In the genomic region with DNA sequence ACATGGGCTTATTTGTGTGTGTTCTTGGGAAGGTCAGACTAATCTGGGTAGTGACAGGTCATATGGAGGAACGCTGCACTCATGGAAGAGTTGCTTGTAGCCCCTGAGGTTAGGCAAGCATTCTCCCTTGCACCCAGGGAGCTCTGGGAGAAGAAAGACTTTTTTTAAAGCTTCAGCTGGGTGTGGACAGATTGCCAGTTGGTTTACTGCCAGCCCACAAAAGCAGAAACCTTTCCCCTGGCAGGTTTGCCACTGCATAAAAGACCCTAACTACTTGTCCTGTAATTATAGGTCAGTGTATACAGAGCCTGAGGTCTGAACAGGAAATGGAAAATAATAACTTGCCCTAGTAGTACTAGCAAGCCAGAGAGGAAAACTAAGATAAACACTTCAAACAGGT, we compare ENCODE assay signal across 12 cellular contexts. TPM values are rescaled to one million over a fixed set of nuclear protein-coding genes. Genes with fewer than 3 reads are reported as not detected.
DNase-seq lines count a peak whose midpoint lies in the region; ATAC-seq and TF ChIP-seq lines count a peak whose summit lies in the region.
"Had no signal": no experiment of that assay in that cellular context is flagged by ENCODE, and none has a peak within 500 bp of the region (broad histone marks: within the 10 kb centered on the region; RNA-seq: fewer than 3 reads in every experiment).

No MANE protein-coding gene starts in this region.

- H3K36me3 ChIP-seq in colonic mucosa = no peaks in the 10 kb centered on the region

- H3K4me1 ChIP-seq in colonic mucosa = peaks cover 6% of the 10 kb centered on the region

- H3K9me3 ChIP-seq in colonic mucosa = no peaks in the 10 kb centered on the region

- ATAC-seq in GM21737 (IDR thresholded peaks at IDR 0.05; ENCODE audit: unreplicated experiment) (peak; percentile 47), HG02610 (IDR thresholded peaks at IDR 0.05; ENCODE audit: unreplicated experiment) (no peak)
- ATAC-seq: natural killer cell had no signal

- no peak for TF ChIP-seq CTCF in colonic mucosa (IDR thresholded peaks at IDR 0.05)
- TF ChIP-seq CTCF in GM10266 (IDR thresholded peaks at IDR 0.05; ENCODE audit: control insufficient read depth, insufficient read depth, low read depth, missing control alignments) = no peak

- peak overlapping the region; percentile 59 for H3K27ac ChIP-seq in colonic mucosa

- intact Hi-C loops in colonic mucosa (cut with DNase I) = no loop called here

- DNase-seq in DMS153 (lab: John Stamatoyannopoulos, UW) (peak; percentile 96), NCI-H2196 (lab: John Stamatoyannopoulos, UW; ENCODE audit: unreplicated experiment) (peak; percentile 30), colonic mucosa (peak; percentile 57), GM10266 (ENCODE audit: extremely low spot score) (no peak), NOMO-1 treated with DMSO at 0.1 percent for 48 hours (lab: John Stamatoyannopoulos, UW; ENCODE audit: unreplicated experiment) (no peak), occipital lobe (lab: John Stamatoyannopoulos, UW) (no peak)
- DNase-seq: activated CD4-positive, alpha-beta T cell treated with anti-CD3 and anti-CD28 coated beads, Interleukin-2, amount 50 U/mL, for 4 hours; HCEC 1CT; islet precursor cell; natural killer cell had no signal

- no peaks in the 10 kb centered on the region for H3K27me3 ChIP-seq in colonic mucosa

- peak overlapping the region in 1 of 2 donors; percentile 30 for H3K9ac ChIP-seq in colonic mucosa (ENCODE audit: low read depth in 2 of 2, low read length in 2 of 2)

- no peak overlapping the region for H3K4me3 ChIP-seq in colonic mucosa

RNA-seq across cellular contexts. Expression of a gene that starts 7.4 kb away (rescaled TPM):
- 10 to 100 TPM; 57.6 to 61.6 TPM for total RNA-seq in colonic mucosa
- total RNA-seq in occipital lobe = 7.0 TPM

Comparison
In these comparisons a context has a peak if more than half of its experiments do, and no peak if none do; other contexts are left out.
1. DNase-seq: peak in DMS153 (single experiment), NCI-H2196 (single experiment) and colonic mucosa (single experiment); none in GM10266 (single experiment), NOMO-1 treated with DMSO at 0.1 percent for 48 hours (single experiment) and occipital lobe (single experiment).